1 cellular context compared by ENCODE assay signal in genomic region chr11:61871158-61871597, GRCh38.
A peak's percentile ranks its signal among the peaks of the same experiment; 100 is the strongest.
TF ChIP-seq lines count a peak whose summit lies in the region.

No MANE protein-coding gene starts in this region.

TF ChIP-seq in K562, 482 proteins besides CTCF, POLR2A, EP300 and RAD21 (continued from another document and continues in another):
- no peak for TF ChIP-seq CREBBP (IDR thresholded peaks at IDR 0.05; ENCODE audit: low read depth, low read length)
- TF ChIP-seq HES1 (IDR thresholded peaks at IDR 0.05; ENCODE audit: low read depth) = no peak
- TF ChIP-seq HIVEP1 (CRISPR knock-in tag; IDR thresholded peaks at IDR 0.05) = no peak
- TF ChIP-seq BRF1 (IDR thresholded peaks at IDR 0.05; ENCODE audit: borderline replicate concordance, extremely low read depth, insufficient read length) = no peak
- 0 out of 2 replicates have a peak, but pooled peaks have one; percentile 16 for TF ChIP-seq SMAD4 (CRISPR knock-in tag; conservative IDR thresholded peaks at IDR 0.05)
- no peak for TF ChIP-seq ZNF589 (CRISPR knock-in tag; IDR thresholded peaks at IDR 0.05; ENCODE audit: low read depth)
- no peak for TF ChIP-seq ZSCAN29 (IDR thresholded peaks at IDR 0.05)
- TF ChIP-seq RBM25 (IDR thresholded peaks at IDR 0.05; ENCODE audit: low read depth, low read length, severe bottlenecking) = no peak
- TF ChIP-seq, protein P1, sequence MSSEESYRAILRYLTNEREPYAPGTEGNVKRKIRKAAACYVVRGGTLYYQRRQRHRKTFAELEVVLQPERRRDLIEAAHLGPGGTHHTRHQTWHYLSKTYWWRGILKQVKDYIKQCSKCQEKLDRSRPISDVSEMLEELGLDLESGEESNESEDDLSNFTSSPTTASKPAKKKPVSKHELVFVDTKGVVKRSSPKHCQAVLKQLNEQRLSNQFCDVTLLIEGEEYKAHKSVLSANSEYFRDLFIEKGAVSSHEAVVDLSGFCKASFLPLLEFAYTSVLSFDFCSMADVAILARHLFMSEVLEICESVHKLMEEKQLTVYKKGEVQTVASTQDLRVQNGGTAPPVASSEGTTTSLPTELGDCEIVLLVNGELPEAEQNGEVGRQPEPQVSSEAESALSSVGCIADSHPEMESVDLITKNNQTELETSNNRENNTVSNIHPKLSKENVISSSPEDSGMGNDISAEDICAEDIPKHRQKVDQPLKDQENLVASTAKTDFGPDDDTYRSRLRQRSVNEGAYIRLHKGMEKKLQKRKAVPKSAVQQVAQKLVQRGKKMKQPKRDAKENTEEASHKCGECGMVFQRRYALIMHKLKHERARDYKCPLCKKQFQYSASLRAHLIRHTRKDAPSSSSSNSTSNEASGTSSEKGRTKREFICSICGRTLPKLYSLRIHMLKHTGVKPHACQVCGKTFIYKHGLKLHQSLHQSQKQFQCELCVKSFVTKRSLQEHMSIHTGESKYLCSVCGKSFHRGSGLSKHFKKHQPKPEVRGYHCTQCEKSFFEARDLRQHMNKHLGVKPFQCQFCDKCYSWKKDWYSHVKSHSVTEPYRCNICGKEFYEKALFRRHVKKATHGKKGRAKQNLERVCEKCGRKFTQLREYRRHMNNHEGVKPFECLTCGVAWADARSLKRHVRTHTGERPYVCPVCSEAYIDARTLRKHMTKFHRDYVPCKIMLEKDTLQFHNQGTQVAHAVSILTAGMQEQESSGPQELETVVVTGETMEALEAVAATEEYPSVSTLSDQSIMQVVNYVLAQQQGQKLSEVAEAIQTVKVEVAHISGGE (CRISPR knock-in tag; IDR thresholded peaks at IDR 0.05) = no peak
- no peak for TF ChIP-seq MYBL2 (IDR thresholded peaks at IDR 0.05; ENCODE audit: low read depth)
- no peak for TF ChIP-seq MYBL2 (CRISPR knock-in tag; IDR thresholded peaks at IDR 0.05; ENCODE audit: borderline replicate concordance)
- no peak for TF ChIP-seq NFXL1 (CRISPR knock-in tag; IDR thresholded peaks at IDR 0.05)
- TF ChIP-seq ELF4 (CRISPR knock-in tag; IDR thresholded peaks at IDR 0.05) = no peak
- TF ChIP-seq, protein P2, sequence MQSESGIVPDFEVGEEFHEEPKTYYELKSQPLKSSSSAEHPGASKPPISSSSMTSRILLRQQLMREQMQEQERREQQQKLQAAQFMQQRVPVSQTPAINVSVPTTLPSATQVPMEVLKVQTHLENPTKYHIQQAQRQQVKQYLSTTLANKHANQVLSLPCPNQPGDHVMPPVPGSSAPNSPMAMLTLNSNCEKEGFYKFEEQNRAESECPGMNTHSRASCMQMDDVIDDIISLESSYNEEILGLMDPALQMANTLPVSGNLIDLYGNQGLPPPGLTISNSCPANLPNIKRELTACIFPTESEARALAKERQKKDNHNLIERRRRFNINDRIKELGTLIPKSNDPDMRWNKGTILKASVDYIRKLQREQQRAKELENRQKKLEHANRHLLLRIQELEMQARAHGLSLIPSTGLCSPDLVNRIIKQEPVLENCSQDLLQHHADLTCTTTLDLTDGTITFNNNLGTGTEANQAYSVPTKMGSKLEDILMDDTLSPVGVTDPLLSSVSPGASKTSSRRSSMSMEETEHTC (IDR thresholded peaks at IDR 0.05) = no peak
- TF ChIP-seq ZNF217 (CRISPR knock-in tag; IDR thresholded peaks at IDR 0.05) = no peak
- TF ChIP-seq ZNF785 (CRISPR knock-in tag; IDR thresholded peaks at IDR 0.05) = no peak
- TF ChIP-seq ZNF766 (CRISPR knock-in tag; conservative IDR thresholded peaks at IDR 0.05) = 0 out of 2 replicates have a peak, but pooled peaks have one; percentile 17
- TF ChIP-seq RBM22 (IDR thresholded peaks at IDR 0.05; ENCODE audit: low read depth, low read length, poor library complexity, severe bottlenecking) = peak; percentile 44
- TF ChIP-seq ZNF212 (CRISPR knock-in tag; IDR thresholded peaks at IDR 0.05) = no peak
- TF ChIP-seq, protein P3, sequence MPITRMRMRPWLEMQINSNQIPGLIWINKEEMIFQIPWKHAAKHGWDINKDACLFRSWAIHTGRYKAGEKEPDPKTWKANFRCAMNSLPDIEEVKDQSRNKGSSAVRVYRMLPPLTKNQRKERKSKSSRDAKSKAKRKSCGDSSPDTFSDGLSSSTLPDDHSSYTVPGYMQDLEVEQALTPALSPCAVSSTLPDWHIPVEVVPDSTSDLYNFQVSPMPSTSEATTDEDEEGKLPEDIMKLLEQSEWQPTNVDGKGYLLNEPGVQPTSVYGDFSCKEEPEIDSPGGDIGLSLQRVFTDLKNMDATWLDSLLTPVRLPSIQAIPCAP (CRISPR knock-in tag; IDR thresholded peaks at IDR 0.05; ENCODE audit: borderline replicate concordance) = no peak
- no peak for TF ChIP-seq TAF1 (IDR thresholded peaks at IDR 0.05; ENCODE audit: control insufficient read depth, extremely low read depth, insufficient read depth, low read length, severe bottlenecking)
- no peak for TF ChIP-seq SP2 (IDR thresholded peaks at IDR 0.05; ENCODE audit: extremely low read depth, low read depth, low read length, poor library complexity, severe bottlenecking)
- no peak for TF ChIP-seq IFI16 (CRISPR knock-in tag; IDR thresholded peaks at IDR 0.05)
- no peak for TF ChIP-seq HDGF (IDR thresholded peaks at IDR 0.05)
- TF ChIP-seq L3MBTL2 (IDR thresholded peaks at IDR 0.05) = peak; percentile 23; the same call in 1 of the 2 replicates
- TF ChIP-seq PTTG1 (tag; IDR thresholded peaks at IDR 0.05; ENCODE audit: low read depth) = no peak
- no peak for TF ChIP-seq ELK1 (CRISPR knock-in tag; IDR thresholded peaks at IDR 0.05)
- no peak for TF ChIP-seq RFX7 (CRISPR knock-in tag; IDR thresholded peaks at IDR 0.05)
- no peak for TF ChIP-seq HNRNPLL (IDR thresholded peaks at IDR 0.05; ENCODE audit: low read depth, low read length, poor library complexity, severe bottlenecking)
- no peak for TF ChIP-seq ZNF436 (CRISPR knock-in tag; IDR thresholded peaks at IDR 0.05)
- no peak for TF ChIP-seq MCM5 (IDR thresholded peaks at IDR 0.05; ENCODE audit: low read depth)
- no peak for TF ChIP-seq ZNF316 (IDR thresholded peaks at IDR 0.05)
- no peak for TF ChIP-seq ZNF311 (CRISPR knock-in tag; IDR thresholded peaks at IDR 0.05)
- TF ChIP-seq SMARCA5 (IDR thresholded peaks at IDR 0.05) = no peak
- no peak for TF ChIP-seq ZNF668 (CRISPR knock-in tag; IDR thresholded peaks at IDR 0.05)
- TF ChIP-seq TEAD1 (CRISPR knock-in tag; IDR thresholded peaks at IDR 0.05) = peak in 1 of 2 experiments; percentile 84; a peak in 2 of 4 replicates
- TF ChIP-seq ZBTB17 (CRISPR knock-in tag; IDR thresholded peaks at IDR 0.05) = no peak; the same call in 1 of the 2 replicates
- 0 out of 2 replicates have a peak, but pooled peaks have one; percentile 31 for TF ChIP-seq CBFB (CRISPR knock-in tag; IDR thresholded peaks at IDR 0.05)
- TF ChIP-seq STAT6 (CRISPR knock-in tag; IDR thresholded peaks at IDR 0.05) = no peak
- TF ChIP-seq, protein P4, sequence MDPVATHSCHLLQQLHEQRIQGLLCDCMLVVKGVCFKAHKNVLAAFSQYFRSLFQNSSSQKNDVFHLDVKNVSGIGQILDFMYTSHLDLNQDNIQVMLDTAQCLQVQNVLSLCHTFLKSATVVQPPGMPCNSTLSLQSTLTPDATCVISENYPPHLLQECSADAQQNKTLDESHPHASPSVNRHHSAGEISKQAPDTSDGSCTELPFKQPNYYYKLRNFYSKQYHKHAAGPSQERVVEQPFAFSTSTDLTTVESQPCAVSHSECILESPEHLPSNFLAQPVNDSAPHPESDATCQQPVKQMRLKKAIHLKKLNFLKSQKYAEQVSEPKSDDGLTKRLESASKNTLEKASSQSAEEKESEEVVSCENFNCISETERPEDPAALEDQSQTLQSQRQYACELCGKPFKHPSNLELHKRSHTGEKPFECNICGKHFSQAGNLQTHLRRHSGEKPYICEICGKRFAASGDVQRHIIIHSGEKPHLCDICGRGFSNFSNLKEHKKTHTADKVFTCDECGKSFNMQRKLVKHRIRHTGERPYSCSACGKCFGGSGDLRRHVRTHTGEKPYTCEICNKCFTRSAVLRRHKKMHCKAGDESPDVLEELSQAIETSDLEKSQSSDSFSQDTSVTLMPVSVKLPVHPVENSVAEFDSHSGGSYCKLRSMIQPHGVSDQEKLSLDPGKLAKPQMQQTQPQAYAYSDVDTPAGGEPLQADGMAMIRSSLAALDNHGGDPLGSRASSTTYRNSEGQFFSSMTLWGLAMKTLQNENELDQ (CRISPR knock-in tag; IDR thresholded peaks at IDR 0.05; ENCODE audit: borderline replicate concordance) = no peak
- TF ChIP-seq ZNF24 (IDR thresholded peaks at IDR 0.05) = no peak
- no peak for TF ChIP-seq ZNF41 (CRISPR knock-in tag; conservative IDR thresholded peaks at IDR 0.05)
- no peak for TF ChIP-seq KLF16 (IDR thresholded peaks at IDR 0.05)
- TF ChIP-seq ZKSCAN8 (CRISPR knock-in tag; IDR thresholded peaks at IDR 0.05) = no peak
- TF ChIP-seq DPF2 (IDR thresholded peaks at IDR 0.05) = no peak
- TF ChIP-seq GATAD2B (IDR thresholded peaks at IDR 0.05; ENCODE audit: borderline replicate concordance) = no peak; the same call in 1 of the 2 replicates
- peak in 1 of 2 experiments; percentile 39; a peak in 1 of 4 replicates for TF ChIP-seq MNT (conservative IDR thresholded peaks at IDR 0.05)
- TF ChIP-seq SRF (CRISPR knock-in tag; IDR thresholded peaks at IDR 0.05) = no peak
- TF ChIP-seq EHMT2 (IDR thresholded peaks at IDR 0.05) = no peak
- no peak for TF ChIP-seq KAT8 (IDR thresholded peaks at IDR 0.05; ENCODE audit: low read depth)
- peak; percentile 74 for TF ChIP-seq ZKSCAN1 (IDR thresholded peaks at IDR 0.05; ENCODE audit: low read depth, low read length)
- TF ChIP-seq MECOM (CRISPR knock-in tag; IDR thresholded peaks at IDR 0.05) = peak; percentile 9; the same call in 1 of the 2 replicates
- no peak for TF ChIP-seq MEF2A (IDR thresholded peaks at IDR 0.05; ENCODE audit: control insufficient read depth, low read depth, low read length)
- TF ChIP-seq, protein P5, sequence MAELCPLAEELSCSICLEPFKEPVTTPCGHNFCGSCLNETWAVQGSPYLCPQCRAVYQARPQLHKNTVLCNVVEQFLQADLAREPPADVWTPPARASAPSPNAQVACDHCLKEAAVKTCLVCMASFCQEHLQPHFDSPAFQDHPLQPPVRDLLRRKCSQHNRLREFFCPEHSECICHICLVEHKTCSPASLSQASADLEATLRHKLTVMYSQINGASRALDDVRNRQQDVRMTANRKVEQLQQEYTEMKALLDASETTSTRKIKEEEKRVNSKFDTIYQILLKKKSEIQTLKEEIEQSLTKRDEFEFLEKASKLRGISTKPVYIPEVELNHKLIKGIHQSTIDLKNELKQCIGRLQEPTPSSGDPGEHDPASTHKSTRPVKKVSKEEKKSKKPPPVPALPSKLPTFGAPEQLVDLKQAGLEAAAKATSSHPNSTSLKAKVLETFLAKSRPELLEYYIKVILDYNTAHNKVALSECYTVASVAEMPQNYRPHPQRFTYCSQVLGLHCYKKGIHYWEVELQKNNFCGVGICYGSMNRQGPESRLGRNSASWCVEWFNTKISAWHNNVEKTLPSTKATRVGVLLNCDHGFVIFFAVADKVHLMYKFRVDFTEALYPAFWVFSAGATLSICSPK (IDR thresholded peaks at IDR 0.05; ENCODE audit: borderline replicate concordance) = no peak
- no peak for TF ChIP-seq MTA1 (IDR thresholded peaks at IDR 0.05; ENCODE audit: borderline replicate concordance)
- TF ChIP-seq SETDB1 (IDR thresholded peaks at IDR 0.05; ENCODE audit: low read length) = no peak
- TF ChIP-seq NFIC (IDR thresholded peaks at IDR 0.05) = no peak
- TF ChIP-seq NEUROD1 (IDR thresholded peaks at IDR 0.05; ENCODE audit: borderline replicate concordance, low read depth, low read length, partially characterized antibody) = peak; percentile 33
- TF ChIP-seq SNIP1 (IDR thresholded peaks at IDR 0.05; ENCODE audit: low read depth) = no peak
- 0 out of 2 replicates have a peak, but pooled peaks have one; percentile 32 for TF ChIP-seq ZNF143 (CRISPR knock-in tag; IDR thresholded peaks at IDR 0.05)
- no peak for TF ChIP-seq XRCC4 (IDR thresholded peaks at IDR 0.05; ENCODE audit: extremely low read depth, insufficient read depth, insufficient read length)
- no peak for TF ChIP-seq CCAR2 (IDR thresholded peaks at IDR 0.05; ENCODE audit: low read depth, low read length)
- TF ChIP-seq TAL1 (IDR thresholded peaks at IDR 0.05) = no peak
- TF ChIP-seq FUS (optimal IDR thresholded peaks at IDR 0.05; ENCODE audit: low read depth, low read length) = no peak
